In genomic region chr7:20030417-20030816, GRCh38 we compare ENCODE assay signal across 11 cellular contexts.
DNase-seq lines count a peak whose midpoint lies in the region; ATAC-seq and TF ChIP-seq lines count a peak whose summit lies in the region.
"Had no signal": no experiment of that assay in that cellular context is flagged by ENCODE, and none has a peak within 500 bp of the region (broad histone marks: within the 10 kb centered on the region; RNA-seq: fewer than 3 reads in every experiment).

No MANE protein-coding gene starts in this region.

- H3K79me2 ChIP-seq in KMS-11 (ENCODE audit: insufficient read depth, low read depth) = no peaks in the 10 kb centered on the region

- intact Hi-C loops in breast epithelium (cut with DNase I; ENCODE audit: low total_unique reads) = no loop called here

- H3K4me3 ChIP-seq in KMS-11 (IDR thresholded peaks at IDR 0.05; ENCODE audit: insufficient read depth, low read depth, low read length) (no peak overlapping the region), breast epithelium (no peak overlapping the region)

- H3K36me3 ChIP-seq in KMS-11 (ENCODE audit: insufficient read depth) (no peaks in the 10 kb centered on the region), breast epithelium (no peaks in the 10 kb centered on the region)

- no peak overlapping the region for H3K9ac ChIP-seq in KMS-11

- DNase-seq in CD1c-positive myeloid dendritic cell (ENCODE audit: extremely low spot score) = peak; percentile 55
- DNase-seq in activated CD4-positive, CD25-positive, alpha-beta regulatory T cell treated with anti-CD3 and anti-CD28 coated beads, Interleukin-2, amount 50 U/mL, for 72 hours = no peak
- DNase-seq in RWPE1 (ENCODE audit: low spot score) = no peak
- no peak for DNase-seq in iPS-NIHi11 (ENCODE audit: low spot score)
- DNase-seq in breast epithelium (ENCODE audit: low spot score in 2 of 2) = no peak
- DNase-seq: activated CD4-positive, CD25-positive, alpha-beta regulatory T cell; activated naive CD8-positive, alpha-beta T cell treated with anti-CD3 and anti-CD28 coated beads, Interleukin-2, amount 10 ng/mL, durations not matched to agents 7 days and 5 days had no signal

- no peaks in the 10 kb centered on the region for H3K27me3 ChIP-seq in KMS-11 (ENCODE audit: insufficient read depth, low read depth)
- no peaks in the 10 kb centered on the region for H3K27me3 ChIP-seq in breast epithelium

- no peak overlapping the region for H2AFZ ChIP-seq in KMS-11 (ENCODE audit: low read depth)

- ATAC-seq in GM19438 (IDR thresholded peaks at IDR 0.05; ENCODE audit: low read depth, unreplicated experiment) (peak; percentile 91), HG02884 (IDR thresholded peaks at IDR 0.05; ENCODE audit: unreplicated experiment) (peak; percentile 74)
- ATAC-seq: stimulated activated effector memory CD8-positive, alpha-beta T cell treated with anti-CD3 and anti-CD28 coated beads, Interleukin-12 subunit alpha, Interleukin-12 subunit beta, amount 100 ng/mL, for 72 hours had no signal

- H4K20me1 ChIP-seq in KMS-11 (ENCODE audit: insufficient read depth) = no peaks in the 10 kb centered on the region

- H3K4me2 ChIP-seq in KMS-11 = peak overlapping the region; percentile 44

- peaks cover 23% of the 10 kb centered on the region for H3K4me1 ChIP-seq in KMS-11 (ENCODE audit: low read depth, poor library complexity, severe bottlenecking)
- H3K4me1 ChIP-seq in breast epithelium = no peaks in the 10 kb centered on the region

- H3K27ac ChIP-seq in KMS-11 (no peak overlapping the region), RWPE1 (no peak overlapping the region), breast epithelium (no peak overlapping the region)

- CTCF ChIA-PET in RWPE1 (lab: Yijun Ruan, JAX) = interaction anchor here (0.5 to 0.7 kb wide), 2 partner anchors 143 to 321 kb away, joined by 3 to 4 read pairs; no protein-coding TSS in a partner anchor

- TF ChIP-seq CTCF in KMS-11 (conservative IDR thresholded peaks at IDR 0.05; ENCODE audit: low read depth, low read length) (no peak), RWPE1 (conservative IDR thresholded peaks at IDR 0.05; ENCODE audit: low read depth) (no peak), breast epithelium (IDR thresholded peaks at IDR 0.05) (no peak)

- TF ChIP-seq POLR2A in breast epithelium (IDR thresholded peaks at IDR 0.05) = no peak

- POLR2A ChIA-PET in RWPE1 (lab: Yijun Ruan, JAX; ENCODE audit: low non-redundant PET) = no interaction called here

- no peaks in the 10 kb centered on the region for H3K9me3 ChIP-seq in breast epithelium
